1 cellular context compared by ENCODE assay signal in the genomic region with DNA sequence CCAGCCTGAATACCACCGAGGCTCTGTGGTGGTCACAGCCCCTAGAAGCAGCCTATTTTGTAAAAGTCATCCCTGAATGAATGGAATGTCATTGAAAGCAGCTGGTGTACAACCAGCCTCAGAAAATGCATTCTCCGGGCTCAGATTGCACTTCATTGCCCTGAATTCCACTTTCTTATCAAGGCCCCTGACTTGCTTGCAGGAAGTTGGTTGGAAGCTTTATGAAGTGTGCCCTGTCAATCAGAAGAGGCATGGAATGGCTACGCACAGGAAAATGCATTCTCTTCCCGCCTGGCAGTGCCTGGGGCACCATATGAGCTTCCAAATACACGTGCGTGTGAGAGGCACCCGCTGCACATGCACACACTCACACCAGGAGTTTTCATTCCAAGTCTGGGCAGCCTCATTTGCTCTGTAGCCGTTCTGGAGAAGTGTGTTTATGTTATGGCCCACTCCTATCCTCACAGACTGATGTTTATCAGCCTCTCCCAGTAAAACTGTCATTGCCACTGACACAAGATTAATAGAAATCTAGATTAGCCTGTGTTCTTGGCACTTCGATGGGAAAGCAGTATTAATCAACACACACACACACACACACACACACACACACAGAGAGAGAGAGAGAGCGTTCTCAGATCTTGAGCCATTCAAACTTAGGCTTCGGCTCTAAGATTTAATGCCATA.
TF ChIP-seq lines count a peak whose summit lies in the region.

No MANE protein-coding gene starts in this region.

TF ChIP-seq in HEK293, 187 proteins besides CTCF, POLR2A, EP300 and RAD21 (continued from another document):
- TF ChIP-seq ZNF391 (tag by site-specific recombination; IDR thresholded peaks at IDR 0.05; ENCODE audit: borderline replicate concordance, low read depth): peak; percentile 98
- TF ChIP-seq ZNF561 (tag by site-specific recombination; IDR thresholded peaks at IDR 0.05; ENCODE audit: borderline replicate concordance): peak; percentile 96
- no peak for TF ChIP-seq ZNF341 (tag by site-specific recombination; IDR thresholded peaks at IDR 0.05; ENCODE audit: low read depth)
- TF ChIP-seq, protein P1, sequence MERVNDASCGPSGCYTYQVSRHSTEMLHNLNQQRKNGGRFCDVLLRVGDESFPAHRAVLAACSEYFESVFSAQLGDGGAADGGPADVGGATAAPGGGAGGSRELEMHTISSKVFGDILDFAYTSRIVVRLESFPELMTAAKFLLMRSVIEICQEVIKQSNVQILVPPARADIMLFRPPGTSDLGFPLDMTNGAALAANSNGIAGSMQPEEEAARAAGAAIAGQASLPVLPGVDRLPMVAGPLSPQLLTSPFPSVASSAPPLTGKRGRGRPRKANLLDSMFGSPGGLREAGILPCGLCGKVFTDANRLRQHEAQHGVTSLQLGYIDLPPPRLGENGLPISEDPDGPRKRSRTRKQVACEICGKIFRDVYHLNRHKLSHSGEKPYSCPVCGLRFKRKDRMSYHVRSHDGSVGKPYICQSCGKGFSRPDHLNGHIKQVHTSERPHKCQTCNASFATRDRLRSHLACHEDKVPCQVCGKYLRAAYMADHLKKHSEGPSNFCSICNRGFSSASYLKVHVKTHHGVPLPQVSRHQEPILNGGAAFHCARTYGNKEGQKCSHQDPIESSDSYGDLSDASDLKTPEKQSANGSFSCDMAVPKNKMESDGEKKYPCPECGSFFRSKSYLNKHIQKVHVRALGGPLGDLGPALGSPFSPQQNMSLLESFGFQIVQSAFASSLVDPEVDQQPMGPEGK (tag by site-specific recombination; IDR thresholded peaks at IDR 0.05): peak; percentile 51; the same call in 1 of the 2 replicates
- TF ChIP-seq ZNF133 (tag by site-specific recombination; IDR thresholded peaks at IDR 0.05): peak; percentile 46; the same call in 1 of the 2 replicates
- no peak for TF ChIP-seq ZNF560 (tag by site-specific recombination; IDR thresholded peaks at IDR 0.05; ENCODE audit: borderline replicate concordance)
- no peak for TF ChIP-seq ZNF621 (tag by site-specific recombination; IDR thresholded peaks at IDR 0.05)
- no peak for TF ChIP-seq ZNF555 (tag by site-specific recombination; conservative IDR thresholded peaks at IDR 0.05)
- peak; percentile 87 for TF ChIP-seq ZBTB1 (tag by site-specific recombination; IDR thresholded peaks at IDR 0.05)
- TF ChIP-seq ZIC2 (tag by site-specific recombination; IDR thresholded peaks at IDR 0.05): peak; percentile 99
- TF ChIP-seq ZNF404 (tag by site-specific recombination; IDR thresholded peaks at IDR 0.05): 0 out of 2 replicates have a peak, but pooled peaks have one; percentile 78
- TF ChIP-seq, protein P2, sequence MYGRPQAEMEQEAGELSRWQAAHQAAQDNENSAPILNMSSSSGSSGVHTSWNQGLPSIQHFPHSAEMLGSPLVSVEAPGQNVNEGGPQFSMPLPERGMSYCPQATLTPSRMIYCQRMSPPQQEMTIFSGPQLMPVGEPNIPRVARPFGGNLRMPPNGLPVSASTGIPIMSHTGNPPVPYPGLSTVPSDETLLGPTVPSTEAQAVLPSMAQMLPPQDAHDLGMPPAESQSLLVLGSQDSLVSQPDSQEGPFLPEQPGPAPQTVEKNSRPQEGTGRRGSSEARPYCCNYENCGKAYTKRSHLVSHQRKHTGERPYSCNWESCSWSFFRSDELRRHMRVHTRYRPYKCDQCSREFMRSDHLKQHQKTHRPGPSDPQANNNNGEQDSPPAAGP (tag by site-specific recombination; IDR thresholded peaks at IDR 0.05): no peak
